Comparison of ENCODE assay signal across 15 cellular contexts in the genomic region with DNA sequence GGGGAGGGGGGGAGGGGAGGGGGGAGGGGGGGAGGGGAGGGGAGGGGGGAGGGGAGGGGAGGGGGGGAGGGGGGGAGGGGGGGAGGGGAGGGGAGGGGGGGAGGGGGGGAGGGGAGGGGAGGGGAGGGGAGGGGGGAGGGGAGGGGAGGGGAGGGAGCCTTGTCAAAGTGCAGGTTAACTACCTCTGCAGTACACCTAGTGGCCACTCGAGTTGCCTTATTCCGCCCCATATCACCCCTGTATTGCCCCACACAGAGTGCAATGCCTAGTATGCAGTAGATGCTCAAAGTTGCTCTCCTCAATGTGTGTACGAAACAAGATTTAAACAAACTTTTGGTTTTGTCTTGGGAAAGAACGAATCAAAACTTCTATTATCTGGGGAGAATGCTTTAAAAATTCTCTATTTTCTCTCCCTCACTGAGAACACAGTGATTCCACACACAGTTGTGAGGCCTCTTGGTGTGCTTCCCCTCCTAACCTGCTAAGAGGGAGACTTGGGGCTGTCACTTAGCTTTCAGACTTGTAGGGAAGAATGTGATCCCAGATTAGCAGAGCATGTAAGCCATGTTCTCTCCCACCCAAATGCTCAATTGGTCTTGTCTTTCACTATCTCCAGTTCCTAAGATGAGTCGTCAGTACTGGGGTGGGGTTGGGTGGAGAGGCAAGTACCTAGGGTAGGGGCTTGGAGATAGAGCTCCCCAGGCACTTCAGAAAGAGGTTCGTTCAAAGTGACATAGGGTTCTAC.
A peak's percentile ranks its signal among the peaks of the same experiment; 100 is the strongest.
DNase-seq lines count a peak whose midpoint lies in the region; ATAC-seq, FAIRE-seq and TF ChIP-seq lines count a peak whose summit lies in the region.
"Had no signal": no experiment of that assay in that cellular context is flagged by ENCODE, and none has a peak within 500 bp of the region (broad histone marks: within the 10 kb centered on the region; RNA-seq: fewer than 3 reads in every experiment).

No MANE protein-coding gene starts in this region.

- H3K4me3 ChIP-seq in mammary epithelial cell (replicated peaks in 1 of 3; ENCODE audit: insufficient read depth in 1 of 3, low read depth in 2 of 3, low read length in 3 of 3) = no peak overlapping the region
- H3K4me3 ChIP-seq: gastroesophageal sphincter had no signal

- H3K27me3 ChIP-seq in mammary epithelial cell (ENCODE audit: insufficient read depth, low read length) = no peaks in the 10 kb centered on the region
- H3K27me3 ChIP-seq: gastroesophageal sphincter had no signal

- ATAC-seq in activated T-cell treated with anti-CD3 and anti-CD28 coated beads, Interleukin-2, amount 50 U/mL, for 4 hours = peak; percentile 10 to 40
- ATAC-seq in left colon (no peak), GM21528 (IDR thresholded peaks at IDR 0.05; ENCODE audit: low FRiP score, unreplicated experiment) (no peak)
- ATAC-seq: effector memory CD8-positive, alpha-beta T cell; gastroesophageal sphincter had no signal

- H3K4me3 Mint-ChIP-seq in activated T-cell treated with anti-CD3 and anti-CD28 coated beads, Interleukin-2, amount 50 U/mL, for 4 hours = no peak overlapping the region
- H3K4me3 Mint-ChIP-seq in activated T-cell treated with anti-CD3 and anti-CD28 coated beads, Interleukin-2, amount 50 U/mL, for 24 hours = no peak overlapping the region
- H3K4me3 Mint-ChIP-seq: activated naive CD4-positive, alpha-beta T cell treated with anti-CD3 and anti-CD28 coated beads, Interleukin-2, amount 10 ng/mL, durations not matched to agents 7 days and 5 days; effector memory CD8-positive, alpha-beta T cell; T-helper 2 cell treated with Interferon-gamma antibody and Interleukin-4, amounts not matched to agents 5 μg/mL and 100 μg/mL, for 36 hours had no signal

- H4K20me1 ChIP-seq in mammary epithelial cell (ENCODE audit: insufficient read depth, low read length) = no peaks in the 10 kb centered on the region

- no peaks in the 10 kb centered on the region for H3K36me3 Mint-ChIP-seq in activated T-cell treated with anti-CD3 and anti-CD28 coated beads, Interleukin-2, amount 50 U/mL, for 4 hours (ENCODE audit: insufficient read depth)
- H3K36me3 Mint-ChIP-seq in activated T-cell treated with anti-CD3 and anti-CD28 coated beads, Interleukin-2, amount 50 U/mL, for 24 hours (ENCODE audit: low read depth) = no peaks in the 10 kb centered on the region
- H3K36me3 Mint-ChIP-seq: activated naive CD4-positive, alpha-beta T cell treated with anti-CD3 and anti-CD28 coated beads, Interleukin-2, amount 10 ng/mL, durations not matched to agents 7 days and 5 days had no signal

- H3K27ac Mint-ChIP-seq in activated T-cell treated with anti-CD3 and anti-CD28 coated beads, Interleukin-2, amount 50 U/mL, for 24 hours = no peak overlapping the region
- H3K27ac Mint-ChIP-seq: activated naive CD4-positive, alpha-beta T cell treated with anti-CD3 and anti-CD28 coated beads, Interleukin-2, amount 10 ng/mL, durations not matched to agents 7 days and 5 days; effector memory CD8-positive, alpha-beta T cell; T-helper 2 cell treated with Interferon-gamma antibody and Interleukin-4, amounts not matched to agents 5 μg/mL and 100 μg/mL, for 36 hours had no signal

- H3K4me1 ChIP-seq in mammary epithelial cell (ENCODE audit: insufficient read depth, low read length) = peaks cover 15% of the 10 kb centered on the region

- in situ Hi-C loops in mammary epithelial cell (cut with MboI; ENCODE audit: low sequenced_read_pairs in 2 of 2) = no loop called here

- no peaks in the 10 kb centered on the region for H3K36me3 ChIP-seq in mammary epithelial cell (ENCODE audit: insufficient read depth, low read length)
- H3K36me3 ChIP-seq: gastroesophageal sphincter had no signal

- FAIRE-seq in urothelium cell line (lab: Jason Lieb, UNC) = no peak

- no TSS peak for BruUV-seq in mammary epithelial cell (replicated peaks; lab: Mats Ljungman, UMichigan)

- H2AFZ ChIP-seq in mammary epithelial cell (ENCODE audit: low read depth, low read length) = no peak overlapping the region

- dilution Hi-C loops in mammary epithelial cell (cut with HindIII; ENCODE audit: low sequenced_read_pairs) = no loop called here

- peaks cover 5% of the 10 kb centered on the region for H3K27me3 Mint-ChIP-seq in activated T-cell treated with anti-CD3 and anti-CD28 coated beads, Interleukin-2, amount 50 U/mL, for 4 hours (ENCODE audit: low read depth)
- peaks cover 27% of the 10 kb centered on the region for H3K27me3 Mint-ChIP-seq in activated T-cell treated with anti-CD3 and anti-CD28 coated beads, Interleukin-2, amount 50 U/mL, for 24 hours

- H3K9ac ChIP-seq in mammary epithelial cell (ENCODE audit: insufficient read depth, low read length) = no peak overlapping the region

- intact Hi-C loops in mammary epithelial cell (cut with micrococcal nuclease) = loop anchor here (5.0 kb wide), 1 partner anchor 88 kb away; no protein-coding TSS in a partner anchor
- intact Hi-C loops in left colon (cut with DNase I, micrococcal nuclease) = no loop called here

- peak; percentile 14 to 15 for TF ChIP-seq CTCF in mammary epithelial cell (conservative IDR thresholded peaks at IDR 0.05 in 1 of 2, IDR thresholded peaks at IDR 0.05 in 1 of 2; ENCODE audit: extremely low read depth in 1 of 2, insufficient read depth in 1 of 2, low read depth in 1 of 2, low read length in 2 of 2)

- H3K79me2 ChIP-seq in mammary epithelial cell (ENCODE audit: insufficient read depth, low read length) = no peaks in the 10 kb centered on the region

- H3K9me3 ChIP-seq in mammary epithelial cell (replicated peaks; ENCODE audit: insufficient read depth, low read length) = no peaks in the 10 kb centered on the region
- H3K9me3 ChIP-seq: gastroesophageal sphincter had no signal

- no peaks in the 10 kb centered on the region for H3K9me3 Mint-ChIP-seq in activated T-cell treated with anti-CD3 and anti-CD28 coated beads, Interleukin-2, amount 50 U/mL, for 4 hours
- H3K9me3 Mint-ChIP-seq in activated T-cell treated with anti-CD3 and anti-CD28 coated beads, Interleukin-2, amount 50 U/mL, for 24 hours = no peaks in the 10 kb centered on the region
- H3K9me3 Mint-ChIP-seq: activated naive CD4-positive, alpha-beta T cell treated with anti-CD3 and anti-CD28 coated beads, Interleukin-2, amount 10 ng/mL, durations not matched to agents 7 days and 5 days; effector memory CD8-positive, alpha-beta T cell; T-helper 2 cell treated with Interferon-gamma antibody and Interleukin-4, amounts not matched to agents 5 μg/mL and 100 μg/mL, for 36 hours had no signal

- no peak overlapping the region for H3K27ac ChIP-seq in mammary epithelial cell (ENCODE audit: insufficient read depth, low read depth, low read length)
- H3K27ac ChIP-seq: gastroesophageal sphincter had no signal

- DNase-seq in activated T-cell treated with anti-CD3 and anti-CD28 coated beads, Interleukin-2, amount 50 U/mL, for 4 hours = no peak
- DNase-seq in activated T-cell treated with anti-CD3 and anti-CD28 coated beads, Interleukin-2, amount 50 U/mL, for 24 hours = no peak
- peak; percentile 43 for DNase-seq in NAMALWA (ENCODE audit: low spot score)
- DNase-seq in mammary epithelial cell = peak; percentile 28
- peak; percentile 40 for DNase-seq in urothelium cell line (ENCODE audit: low spot score)
- no peak for DNase-seq in left colon
- no peak for DNase-seq in activated CD4-positive, CD25-positive, alpha-beta regulatory T cell treated with anti-CD3 and anti-CD28 coated beads, Interleukin-2, amount 50 U/mL, for 72 hours
- DNase-seq: activated naive CD4-positive, alpha-beta T cell treated with anti-CD3 and anti-CD28 coated beads, Interleukin-2, amount 10 ng/mL, durations not matched to agents 7 days and 5 days; effector memory CD8-positive, alpha-beta T cell; NCI-H2081; stimulated activated CD4-positive, alpha-beta T cell treated with anti-CD3 and anti-CD28 coated beads, Interleukin-2, amount 100 ng/mL, for 48 hours; stimulated activated naive CD4-positive, alpha-beta T cell had no signal

- WGBS in mammary epithelial cell (ENCODE audit: low coverage, missing lambda C conversion rate) = 76% methylated on average over 4 of the region's 6 CpGs

- CTCF ChIA-PET in mammary epithelial cell (lab: Charles Lee; ENCODE audit: low non-redundant PET) = no interaction called here

- peak overlapping the region; percentile 63 for H3K4me2 ChIP-seq in mammary epithelial cell (ENCODE audit: insufficient read depth, low read depth, low read length)

- H3K4me1 Mint-ChIP-seq in activated T-cell treated with anti-CD3 and anti-CD28 coated beads, Interleukin-2, amount 50 U/mL, for 4 hours (ENCODE audit: low read depth) = peaks cover 10% of the 10 kb centered on the region
- H3K4me1 Mint-ChIP-seq in activated T-cell treated with anti-CD3 and anti-CD28 coated beads, Interleukin-2, amount 50 U/mL, for 24 hours (ENCODE audit: low read depth) = peaks cover 12% of the 10 kb centered on the region

Comparison
In these comparisons a context has a peak if more than half of its experiments do, and no peak if none do; other contexts are left out.
1. ATAC-seq: peak in activated T-cell treated with anti-CD3 and anti-CD28 coated beads, Interleukin-2, amount 50 U/mL, for 4 hours (2 of 2); none in left colon (single experiment) and GM21528 (single experiment).
2. DNase-seq: peak in NAMALWA (single experiment), mammary epithelial cell (single experiment) and urothelium cell line (single experiment); none in activated T-cell treated with anti-CD3 and anti-CD28 coated beads, Interleukin-2, amount 50 U/mL, for 4 hours (single experiment), activated T-cell treated with anti-CD3 and anti-CD28 coated beads, Interleukin-2, amount 50 U/mL, for 24 hours (single experiment), left colon (0 of 2) and activated CD4-positive, CD25-positive, alpha-beta regulatory T cell treated with anti-CD3 and anti-CD28 coated beads, Interleukin-2, amount 50 U/mL, for 72 hours (single experiment).